Comparison of ENCODE assay signal across 19 cellular contexts in genomic region chr1:182407724-182408123, GRCh38. TPM values are rescaled to one million over a fixed set of nuclear protein-coding genes. Genes with fewer than 3 reads are reported as not detected.
DNase-seq lines count a peak whose midpoint lies in the region; ATAC-seq, FAIRE-seq and TF ChIP-seq lines count a peak whose summit lies in the region.
"Had no signal": no experiment of that assay in that cellular context is flagged by ENCODE, and none has a peak within 500 bp of the region (broad histone marks: within the 10 kb centered on the region; RNA-seq: fewer than 3 reads in every experiment).

No MANE protein-coding gene starts in this region.

- no peak overlapping the region for H3K56ac ChIP-seq in H1 (replicated peaks; ENCODE audit: insufficient read length, low read depth, low read length)

- H4K91ac ChIP-seq in H1 (replicated peaks; ENCODE audit: insufficient read length, low read length): no peak overlapping the region

- peaks cover 0 to 33% (median 25%) of the 10 kb centered on the region in 10 experiments; a peak in 16 of 20 replicates for H3K4me1 ChIP-seq in BLaER1 treated with 17β-estradiol and CSF1 and Interleukin-3, amounts not matched to agents 10 nM and 100 nM
- H3K4me1 ChIP-seq in H1 (replicated peaks in 1 of 4; ENCODE audit: control insufficient read depth in 3 of 4, insufficient read depth in 4 of 4, low read length in 3 of 4): peaks cover 0 to 5% (median 0%) of the 10 kb centered on the region in 4 experiments; a peak in 1 of 7 replicates
- peaks cover 6 to 14% of the 10 kb centered on the region in 2 donors for H3K4me1 ChIP-seq in mucosa of rectum (ENCODE audit: control insufficient read depth in 2 of 2, insufficient read depth in 2 of 2, low read length in 2 of 2)
- H3K4me1 ChIP-seq: BE2C had no signal

- H2BK120ac ChIP-seq in H1 (replicated peaks; ENCODE audit: low read depth, low read length): no peak overlapping the region

- no peak for DNase-seq in H1 (ENCODE audit: low read depth in 1 of 2, low spot score in 2 of 2)
- DNase-seq in dorsolateral prefrontal cortex: no peak
- DNase-seq: BE2C; Calu3; CD8-positive, alpha-beta T cell; DMS79 treated with DMSO at 0.1 percent for 48 hours; GF-D8; GM23248; HCEC 1CT; KBM-7 had no signal

- H3K79me1 ChIP-seq in H1 (ENCODE audit: low read depth, low read length): no peaks in the 10 kb centered on the region

- 0 out of 22 replicates have a peak overlapping the region, but pooled peaks of 1 of the 11 experiments have one; percentile 4 for H3K9ac ChIP-seq in BLaER1 treated with 17β-estradiol and CSF1 and Interleukin-3, amounts not matched to agents 10 nM and 100 nM
- H3K9ac ChIP-seq in H1 (replicated peaks in 1 of 4; ENCODE audit: extremely low read depth in 1 of 4, low read depth in 3 of 4, low read length in 3 of 4) (no peak overlapping the region), mucosa of rectum (ENCODE audit: low read depth in 1 of 2, low read length in 2 of 2) (no peak overlapping the region)
- H3K9ac ChIP-seq: GM23248 had no signal

- no peak overlapping the region for H2BK15ac ChIP-seq in H1 (ENCODE audit: low read length)

- H3K79me2 ChIP-seq in H1 (ENCODE audit: control insufficient read depth in 1 of 2, insufficient read depth in 2 of 2, low read length in 2 of 2): no peaks in the 10 kb centered on the region

- no peak overlapping the region for H3K23ac ChIP-seq in H1 (ENCODE audit: insufficient read length)

- FAIRE-seq in H1 (lab: Jason Lieb, UNC): no peak
- FAIRE-seq: H54, HTR-8/SVneo had no signal

- intact Hi-C loops in dorsolateral prefrontal cortex (cut with DNase I): no loop called here

- no peak for TF ChIP-seq POLR2A in H1 (IDR thresholded peaks at IDR 0.05; ENCODE audit: control extremely low read depth in 1 of 2, low read depth in 2 of 2, low read length in 2 of 2)

- H3K18ac ChIP-seq in H1 (ENCODE audit: extremely low read depth, low read length): no peak overlapping the region

- H4K8ac ChIP-seq in H1 (ENCODE audit: extremely low read depth, insufficient read depth, low read length): peak overlapping the region; percentile 35; the same call in 1 of the 2 replicates

- no peak overlapping the region for H4K5ac ChIP-seq in H1 (ENCODE audit: insufficient read length, low read depth, low read length)

- no peak overlapping the region for H3K4me3 ChIP-seq in BLaER1 treated with 17β-estradiol and CSF1 and Interleukin-3, amounts not matched to agents 10 nM and 100 nM
- H3K4me3 ChIP-seq in H1 (ENCODE audit: extremely low read depth in 1 of 4, insufficient read depth in 2 of 4, low read depth in 3 of 4, low read length in 4 of 4) (no peak overlapping the region), mucosa of rectum (ENCODE audit: low read length in 2 of 2) (no peak overlapping the region), dorsolateral prefrontal cortex (no peak overlapping the region)
- H3K4me3 ChIP-seq: GM23248 had no signal

- H2BK20ac ChIP-seq in H1 (ENCODE audit: low read length): no peak overlapping the region

- H2BK5ac ChIP-seq in H1 (ENCODE audit: low read depth, low read length): no peak overlapping the region

- H3K14ac ChIP-seq in H1 (ENCODE audit: insufficient read length): no peak overlapping the region

- no peak overlapping the region for H2AK5ac ChIP-seq in H1 (ENCODE audit: low read depth, low read length)

- no peak for TF ChIP-seq EP300 in H1 (IDR thresholded peaks at IDR 0.05; ENCODE audit: borderline replicate concordance in 1 of 2, low read depth in 2 of 2, low read length in 2 of 2)

- CTCF ChIA-PET in H1 (lab: Charles Lee; ENCODE audit: partially characterized antibody): interaction anchor here (0.6 to 4.0 kb wide), 7 partner anchors 10 to 326 kb away, joined by 3 to 32 read pairs (median 5); partner anchors contain the start of gene TEDDM1

- ATAC-seq in HG03469 (IDR thresholded peaks at IDR 0.05; ENCODE audit: unreplicated experiment) (no peak), HG03280 (IDR thresholded peaks at IDR 0.05; ENCODE audit: unreplicated experiment) (no peak)
- ATAC-seq: CD8-positive, alpha-beta T cell had no signal

- no peaks in the 10 kb centered on the region for H3K27me3 ChIP-seq in BLaER1 treated with 17β-estradiol and CSF1 and Interleukin-3, amounts not matched to agents 10 nM and 100 nM
- H3K27me3 ChIP-seq in H1 (replicated peaks in 1 of 4; ENCODE audit: control insufficient read depth in 3 of 4, extremely low read depth in 1 of 4, insufficient read depth in 3 of 4, low read length in 3 of 4) (no peaks in the 10 kb centered on the region), mucosa of rectum (ENCODE audit: control insufficient read depth in 2 of 2, insufficient read depth in 2 of 2, low read length in 2 of 2) (no peaks in the 10 kb centered on the region), dorsolateral prefrontal cortex (peaks cover 0 to 14% (median 0%) of the 10 kb centered on the region in 45 donors)

- no peaks in the 10 kb centered on the region for H3K23me2 ChIP-seq in H1 (ENCODE audit: low read depth, low read length)

- TF ChIP-seq CTCF in H1 (IDR thresholded peaks at IDR 0.05; ENCODE audit: control extremely low read depth in 1 of 3, insufficient read depth in 1 of 3, low read depth in 1 of 3, low read length in 3 of 3): no peak
- TF ChIP-seq CTCF in dorsolateral prefrontal cortex (IDR thresholded peaks at IDR 0.05 in 54 of 56, conservative IDR thresholded peaks at IDR 0.05 in 2 of 56; ENCODE audit: low read depth in 1 of 56, partially characterized antibody in 56 of 56): no peak

- WGBS in H1 (ENCODE audit: extremely low coverage in 1 of 2, insufficient coverage in 1 of 2, insufficient read length in 1 of 2, insufficient replicate concordance in 2 of 2, low coverage in 1 of 2, low lambda C conversion rate in 2 of 2, missing lambda C conversion rate in 1 of 2), 2 experiments: 57% methylated on average over 3 of the region's 3 CpGs; no CpG with 5 or more reads in 1 of the 2 experiments

- no peak for TF ChIP-seq RAD21 in H1 (IDR thresholded peaks at IDR 0.05 in 1 of 2, conservative IDR thresholded peaks at IDR 0.05 in 1 of 2; ENCODE audit: low read depth in 2 of 2, low read length in 2 of 2)

- H2AFZ ChIP-seq in H1 (ENCODE audit: low read length): 0 out of 2 replicates have a peak overlapping the region, but pooled peaks have one; percentile 8
- H2AFZ ChIP-seq: GM23248 had no signal

- no peaks in the 10 kb centered on the region for H3K36me3 ChIP-seq in BLaER1 treated with 17β-estradiol and CSF1 and Interleukin-3, amounts not matched to agents 10 nM and 100 nM
- H3K36me3 ChIP-seq in H1 (ENCODE audit: control insufficient read depth in 2 of 4, insufficient read depth in 4 of 4, low read length in 3 of 4) (no peaks in the 10 kb centered on the region), mucosa of rectum (ENCODE audit: control insufficient read depth in 2 of 2, insufficient read depth in 2 of 2, low read length in 2 of 2) (no peaks in the 10 kb centered on the region)
- H3K36me3 ChIP-seq: BE2C had no signal

- H3K4ac ChIP-seq in H1 (replicated peaks; ENCODE audit: insufficient read length, low read depth, low read length): no peak overlapping the region

- H3K9me3 ChIP-seq in BLaER1 treated with 17β-estradiol and CSF1 and Interleukin-3, amounts not matched to agents 10 nM and 100 nM (replicated peaks in 1 of 11): peaks cover 6 to 10% (median 7%) of the 10 kb centered on the region in 11 experiments; a peak in 13 of 22 replicates
- no peaks in the 10 kb centered on the region for H3K9me3 ChIP-seq in H1 (ENCODE audit: insufficient read depth in 2 of 2, low read depth in 1 of 2, low read length in 1 of 2)
- H3K9me3 ChIP-seq in mucosa of rectum (ENCODE audit: control insufficient read depth in 2 of 2, low read length in 2 of 2): no peaks in the 10 kb centered on the region
- H3K9me3 ChIP-seq: BE2C had no signal

- H2BK12ac ChIP-seq in H1 (ENCODE audit: low read depth, low read length): no peak overlapping the region

- peak overlapping the region in 10 of 11 experiments; percentile 18 to 71 (median 63); a peak in 17 of 22 replicates for H3K4me2 ChIP-seq in BLaER1 treated with 17β-estradiol and CSF1 and Interleukin-3, amounts not matched to agents 10 nM and 100 nM
- no peak overlapping the region for H3K4me2 ChIP-seq in H1 (ENCODE audit: insufficient read depth in 1 of 2, low read depth in 2 of 2, low read length in 2 of 2)

- no peak overlapping the region for H3K27ac ChIP-seq in BLaER1 treated with 17β-estradiol and CSF1 and Interleukin-3, amounts not matched to agents 10 nM and 100 nM
- H3K27ac ChIP-seq in H1 (ENCODE audit: low read depth, low read length) (no peak overlapping the region), mucosa of rectum (ENCODE audit: low read depth in 2 of 2, low read length in 2 of 2) (peak overlapping the region; percentile 37 to 53), dorsolateral prefrontal cortex (no peak overlapping the region)
- H3K27ac ChIP-seq: GM23248 had no signal

- H4K20me1 ChIP-seq in BLaER1 treated with 17β-estradiol and CSF1 and Interleukin-3, amounts not matched to agents 10 nM and 100 nM: no peaks in the 10 kb centered on the region
- H4K20me1 ChIP-seq in H1 (replicated peaks in 1 of 2; ENCODE audit: control insufficient read depth in 1 of 2, insufficient read depth in 2 of 2, low read length in 2 of 2): no peaks in the 10 kb centered on the region

- POLR2A ChIA-PET in H1 (lab: Charles Lee; ENCODE audit: partially characterized antibody): interaction anchor here (0.9 to 1.4 kb wide), 2 partner anchors 12 to 16 kb away, joined by 3 read pairs; partner anchors contain the start of gene GLUL

RNA-seq across cellular contexts. Expression of gene TEDDM1, which starts 7.3 kb away (rescaled TPM):
- not detected in 2 replicates for total RNA-seq in H1 (2021; fragmentation: NEBNext Ultra II Directional; extraction: Animal tissue kit (Norgen Biotek cat#: 25700))
- not detected in 2 replicates for polyA plus RNA-seq in H1 (2011; rRNA removed)
- not detected for polyA plus RNA-seq in H1 (2011; cell fraction: cytosol; rRNA removed)
- not detected for polyA plus RNA-seq in H1 (2011; cell fraction: nucleus; rRNA removed)
- polyA plus RNA-seq in H1 (2012, experiment 1 of 2): 0.07 TPM in 1 of 4 replicates, not detected in the others
- polyA plus RNA-seq in H1 (2012, experiment 2 of 2): not detected
- not detected for polyA plus RNA-seq in H1 (2013, experiment 1 of 2)
- polyA plus RNA-seq in H1 (2013, experiment 2 of 2): not detected
- not detected in 2 replicates for polyA minus RNA-seq in H1 (2011; rRNA and poly(A)+ RNA removed)
- not detected for polyA minus RNA-seq in H1 (2011; cell fraction: cytosol; rRNA and poly(A)+ RNA removed)
- not detected for polyA minus RNA-seq in H1 (2011; cell fraction: nucleus; rRNA and poly(A)+ RNA removed)
- total RNA-seq in dorsolateral prefrontal cortex: not detected
- total RNA-seq: A172; Calu3; CD8-positive, alpha-beta T cell; GM23248 had no signal
- polyA plus RNA-seq: GM23248 had no signal

RNA-seq across cellular contexts. Expression of gene GLUL, which starts 16.1 kb away (rescaled TPM):
- total RNA-seq in H1 (2021; fragmentation: NEBNext Ultra II Directional; extraction: Animal tissue kit (Norgen Biotek cat#: 25700)): 453 and 457 TPM in 2 replicates
- 261 and 313 TPM in 2 replicates for polyA plus RNA-seq in H1 (2011; rRNA removed)
- polyA plus RNA-seq in H1 (2011; cell fraction: cytosol; rRNA removed): 310 TPM
- 796 TPM for polyA plus RNA-seq in H1 (2011; cell fraction: nucleus; rRNA removed)
- polyA plus RNA-seq in H1 (2012, experiment 1 of 2): 369 to 470 TPM (median 416 TPM) in 4 replicates
- polyA plus RNA-seq in H1 (2012, experiment 2 of 2): 263 TPM
- polyA plus RNA-seq in H1 (2013, experiment 1 of 2): 204 TPM
- polyA plus RNA-seq in H1 (2013, experiment 2 of 2): 205 TPM
- polyA minus RNA-seq in H1 (2011; rRNA and poly(A)+ RNA removed): 474 and 542 TPM in 2 replicates
- polyA minus RNA-seq in H1 (2011; cell fraction: cytosol; rRNA and poly(A)+ RNA removed): 279 TPM
- 209 TPM for polyA minus RNA-seq in H1 (2011; cell fraction: nucleus; rRNA and poly(A)+ RNA removed)
- total RNA-seq in dorsolateral prefrontal cortex: 1,000 to 10,000 TPM; 1,265 to 6,769 (median 2,230) TPM

RNA-seq across cellular contexts. Expression of gene RGSL1, which starts 42.2 kb away (rescaled TPM):
- not detected in 2 replicates for total RNA-seq in H1 (2021; fragmentation: NEBNext Ultra II Directional; extraction: Animal tissue kit (Norgen Biotek cat#: 25700))
- not detected in 2 replicates for polyA plus RNA-seq in H1 (2011; rRNA removed)
- not detected for polyA plus RNA-seq in H1 (2011; cell fraction: cytosol; rRNA removed)
- not detected for polyA plus RNA-seq in H1 (2011; cell fraction: nucleus; rRNA removed)
- polyA plus RNA-seq in H1 (2012, experiment 1 of 2): not detected in 4 replicates
- polyA plus RNA-seq in H1 (2012, experiment 2 of 2): not detected
- not detected for polyA plus RNA-seq in H1 (2013, experiment 1 of 2)
- not detected for polyA plus RNA-seq in H1 (2013, experiment 2 of 2)
- polyA minus RNA-seq in H1 (2011; rRNA and poly(A)+ RNA removed): not detected in 2 replicates
- not detected for polyA minus RNA-seq in H1 (2011; cell fraction: cytosol; rRNA and poly(A)+ RNA removed)
- polyA minus RNA-seq in H1 (2011; cell fraction: nucleus; rRNA and poly(A)+ RNA removed): not detected
- total RNA-seq in dorsolateral prefrontal cortex: under 1 TPM in 3 of 120 experiments, not detected in 117; 0.06 to 0.38 (median 0.23) TPM
- total RNA-seq: A172; Calu3; CD8-positive, alpha-beta T cell; GM23248 had no signal
- polyA plus RNA-seq: CD14-positive monocyte, GM23248, IgD-negative memory B cell had no signal

Comparison
In these comparisons a context has a peak if more than half of its experiments do, and no peak if none do; other contexts are left out.
1. H3K27ac ChIP-seq: peak in mucosa of rectum (2 of 2); none in BLaER1 treated with 17β-estradiol and CSF1 and Interleukin-3, amounts not matched to agents 10 nM and 100 nM (0 of 11), H1 (single experiment) and dorsolateral prefrontal cortex (0 of 59).
2. H3K4me2 ChIP-seq: peak in BLaER1 treated with 17β-estradiol and CSF1 and Interleukin-3, amounts not matched to agents 10 nM and 100 nM (10 of 11); none in H1 (0 of 2).